ENCODE assay signal across 12 cellular contexts in the genomic region with DNA sequence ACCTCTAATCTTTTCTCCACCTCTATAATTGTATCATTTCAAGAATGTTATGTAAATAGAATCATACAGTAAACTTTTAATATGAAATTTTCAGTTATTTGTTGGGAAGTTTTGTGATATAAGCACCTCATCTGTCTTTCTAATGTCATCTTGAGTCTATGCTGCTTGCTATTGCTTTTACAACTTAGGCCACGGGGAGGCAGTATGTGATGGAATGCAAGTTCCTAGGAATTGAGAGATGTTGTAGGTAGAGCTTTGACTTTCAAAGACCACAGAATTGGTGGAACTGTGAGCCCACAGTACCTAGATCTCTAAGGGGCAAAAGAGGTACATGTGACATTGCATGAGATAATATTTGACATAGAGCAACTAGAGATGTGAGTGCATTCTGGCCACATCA.
DNase-seq lines count a peak whose midpoint lies in the region; ATAC-seq, FAIRE-seq and TF ChIP-seq lines count a peak whose summit lies in the region.
"Had no signal": no experiment of that assay in that cellular context is flagged by ENCODE, and none has a peak within 500 bp of the region (broad histone marks: within the 10 kb centered on the region; RNA-seq: fewer than 3 reads in every experiment).

No MANE protein-coding gene starts in this region.

- no peak overlapping the region for H3K27ac Mint-ChIP-seq in activated CD4-positive, alpha-beta T cell treated with anti-CD3 and anti-CD28 coated beads, Interleukin-2, amount 10 ng/mL, durations not matched to agents 7 days and 5 days
- no peak overlapping the region for H3K27ac Mint-ChIP-seq in stimulated activated naive B cell treated with anti-CD40 and anti-IgM and Interleukin-4, amounts not matched to agents 10 μg/mL and 1 μg/mL and 100 μg/mL, for 72 hours
- H3K27ac Mint-ChIP-seq: activated CD4-positive, alpha-beta memory T cell treated with anti-CD3 and anti-CD28 coated beads for 36 hours; CD4-positive, CD25-positive, alpha-beta regulatory T cell had no signal

- TF ChIP-seq POLR2A in H1 (IDR thresholded peaks at IDR 0.05; ENCODE audit: control extremely low read depth in 1 of 2, low read depth in 2 of 2, low read length in 2 of 2) = no peak

- DNase-seq in activated CD4-positive, alpha-beta T cell treated with anti-CD3 and anti-CD28 coated beads for 48 hours = peak; percentile 5
- no peak for DNase-seq in activated CD4-positive, alpha-beta T cell treated with anti-CD3 and anti-CD28 coated beads, Interleukin-2, amount 10 ng/mL, durations not matched to agents 7 days and 5 days
- DNase-seq in H1 (ENCODE audit: low read depth in 1 of 2, low spot score in 2 of 2) (peak; percentile 5 to 69), NCI-H2107 treated with DMSO at 0.1 percent for 48 hours (lab: John Stamatoyannopoulos, UW; ENCODE audit: unreplicated experiment) (no peak), GM19240 (ENCODE audit: insufficient read length, low spot score) (no peak)
- no peak for DNase-seq in stimulated activated naive B cell treated with anti-CD40 and anti-IgM and Interleukin-4, amounts not matched to agents 10 μg/mL and 1 μg/mL and 100 μg/mL, for 72 hours
- DNase-seq: activated CD4-positive, alpha-beta memory T cell treated with anti-CD3 and anti-CD28 coated beads for 36 hours; stimulated activated naive CD4-positive, alpha-beta T cell had no signal

- H3K9me3 Mint-ChIP-seq in activated CD4-positive, alpha-beta T cell treated with anti-CD3 and anti-CD28 coated beads, Interleukin-2, amount 10 ng/mL, durations not matched to agents 7 days and 5 days = no peaks in the 10 kb centered on the region
- no peaks in the 10 kb centered on the region for H3K9me3 Mint-ChIP-seq in stimulated activated naive B cell treated with anti-CD40 and anti-IgM and Interleukin-4, amounts not matched to agents 10 μg/mL and 1 μg/mL and 100 μg/mL, for 72 hours
- H3K9me3 Mint-ChIP-seq: activated CD4-positive, alpha-beta memory T cell treated with anti-CD3 and anti-CD28 coated beads for 36 hours had no signal

- no peaks in the 10 kb centered on the region for H3K79me2 ChIP-seq in H1 (ENCODE audit: control insufficient read depth in 1 of 2, insufficient read depth in 2 of 2, low read length in 2 of 2)

- no peak for TF ChIP-seq EP300 in H1 (IDR thresholded peaks at IDR 0.05; ENCODE audit: borderline replicate concordance in 1 of 2, low read depth in 2 of 2, low read length in 2 of 2)

- no peaks in the 10 kb centered on the region for H4K20me1 ChIP-seq in H1 (replicated peaks in 1 of 2; ENCODE audit: control insufficient read depth in 1 of 2, insufficient read depth in 2 of 2, low read length in 2 of 2)

- H3K9me3 ChIP-seq in H1 (ENCODE audit: insufficient read depth in 2 of 2, low read depth in 1 of 2, low read length in 1 of 2) = no peaks in the 10 kb centered on the region

- no peak overlapping the region for H3K18ac ChIP-seq in H1 (ENCODE audit: extremely low read depth, low read length)

- H3K9ac ChIP-seq in H1 (replicated peaks in 1 of 4; ENCODE audit: extremely low read depth in 1 of 4, low read depth in 3 of 4, low read length in 3 of 4) = no peak overlapping the region

- H2BK20ac ChIP-seq in H1 (ENCODE audit: low read length) = no peak overlapping the region

- no peaks in the 10 kb centered on the region for H3K4me1 Mint-ChIP-seq in activated CD4-positive, alpha-beta T cell treated with anti-CD3 and anti-CD28 coated beads, Interleukin-2, amount 10 ng/mL, durations not matched to agents 7 days and 5 days
- no peaks in the 10 kb centered on the region for H3K4me1 Mint-ChIP-seq in stimulated activated naive B cell treated with anti-CD40 and anti-IgM and Interleukin-4, amounts not matched to agents 10 μg/mL and 1 μg/mL and 100 μg/mL, for 72 hours
- H3K4me1 Mint-ChIP-seq: CD4-positive, CD25-positive, alpha-beta regulatory T cell had no signal

- H3K79me1 ChIP-seq in H1 (ENCODE audit: low read depth, low read length) = no peaks in the 10 kb centered on the region

- H3K36me3 ChIP-seq in H1 (ENCODE audit: control insufficient read depth in 2 of 4, insufficient read depth in 4 of 4, low read length in 3 of 4) = no peaks in the 10 kb centered on the region

- no peak overlapping the region for H3K14ac ChIP-seq in H1 (ENCODE audit: insufficient read length)

- no peak overlapping the region for H4K5ac ChIP-seq in H1 (ENCODE audit: insufficient read length, low read depth, low read length)

- no peaks in the 10 kb centered on the region for H3K27me3 Mint-ChIP-seq in activated CD4-positive, alpha-beta T cell treated with anti-CD3 and anti-CD28 coated beads, Interleukin-2, amount 10 ng/mL, durations not matched to agents 7 days and 5 days
- no peaks in the 10 kb centered on the region for H3K27me3 Mint-ChIP-seq in stimulated activated naive B cell treated with anti-CD40 and anti-IgM and Interleukin-4, amounts not matched to agents 10 μg/mL and 1 μg/mL and 100 μg/mL, for 72 hours
- H3K27me3 Mint-ChIP-seq: activated CD4-positive, alpha-beta memory T cell treated with anti-CD3 and anti-CD28 coated beads for 36 hours; CD4-positive, CD25-positive, alpha-beta regulatory T cell had no signal

- CTCF ChIA-PET in activated CD4-positive, alpha-beta T cell treated with anti-CD3 and anti-CD28 coated beads, Interleukin-2, amount 10 ng/mL, durations not matched to agents 7 days and 5 days (lab: Charles Lee) = no interaction called here
- CTCF ChIA-PET in H1 (lab: Charles Lee; ENCODE audit: partially characterized antibody) = interaction anchor here (0.7 to 4.7 kb wide), 28 partner anchors 9 to 1524 kb away, joined by 3 to 53 read pairs (median 4); no protein-coding TSS in a partner anchor

- peak; percentile 67 to 75 for TF ChIP-seq RAD21 in H1 (IDR thresholded peaks at IDR 0.05 in 1 of 2, conservative IDR thresholded peaks at IDR 0.05 in 1 of 2; ENCODE audit: low read depth in 2 of 2, low read length in 2 of 2)

- no peaks in the 10 kb centered on the region for H3K27me3 ChIP-seq in H1 (replicated peaks in 1 of 4; ENCODE audit: control insufficient read depth in 3 of 4, extremely low read depth in 1 of 4, insufficient read depth in 3 of 4, low read length in 3 of 4)

- H2BK15ac ChIP-seq in H1 (ENCODE audit: low read length) = no peak overlapping the region

- no peak overlapping the region for H4K8ac ChIP-seq in H1 (ENCODE audit: extremely low read depth, insufficient read depth, low read length)

- peak; percentile 22 to 45 for ATAC-seq in stimulated activated naive B cell treated with anti-CD40 and anti-IgM and Interleukin-4, amounts not matched to agents 10 μg/mL and 1 μg/mL and 100 μg/mL, for 72 hours (replicated peaks)
- no peak for ATAC-seq in HG02588 (IDR thresholded peaks at IDR 0.05; ENCODE audit: unreplicated experiment)

- POLR2A ChIA-PET in activated CD4-positive, alpha-beta T cell treated with anti-CD3 and anti-CD28 coated beads, Interleukin-2, amount 10 ng/mL, durations not matched to agents 7 days and 5 days (lab: Charles Lee) = no interaction called here
- POLR2A ChIA-PET in H1 (lab: Charles Lee; ENCODE audit: partially characterized antibody) = no interaction called here

- H3K4ac ChIP-seq in H1 (replicated peaks; ENCODE audit: insufficient read length, low read depth, low read length) = no peak overlapping the region

- H3K56ac ChIP-seq in H1 (replicated peaks; ENCODE audit: insufficient read length, low read depth, low read length) = no peak overlapping the region

- no peak overlapping the region for H4K91ac ChIP-seq in H1 (replicated peaks; ENCODE audit: insufficient read length, low read length)

- H2BK5ac ChIP-seq in H1 (ENCODE audit: low read depth, low read length) = no peak overlapping the region

- no peak overlapping the region for H2BK12ac ChIP-seq in H1 (ENCODE audit: low read depth, low read length)

- H3K27ac ChIP-seq in H1 (ENCODE audit: low read depth, low read length) = no peak overlapping the region

- no peak overlapping the region for H3K4me3 Mint-ChIP-seq in activated CD4-positive, alpha-beta T cell treated with anti-CD3 and anti-CD28 coated beads, Interleukin-2, amount 10 ng/mL, durations not matched to agents 7 days and 5 days
- H3K4me3 Mint-ChIP-seq in stimulated activated naive B cell treated with anti-CD40 and anti-IgM and Interleukin-4, amounts not matched to agents 10 μg/mL and 1 μg/mL and 100 μg/mL, for 72 hours = no peak overlapping the region
- H3K4me3 Mint-ChIP-seq: activated CD4-positive, alpha-beta memory T cell treated with anti-CD3 and anti-CD28 coated beads for 36 hours; CD4-positive, CD25-positive, alpha-beta regulatory T cell had no signal

- no peak overlapping the region for H3K4me3 ChIP-seq in H1 (ENCODE audit: extremely low read depth in 1 of 4, insufficient read depth in 2 of 4, low read depth in 3 of 4, low read length in 4 of 4)

- no peak overlapping the region for H3K23ac ChIP-seq in H1 (ENCODE audit: insufficient read length)

- no peaks in the 10 kb centered on the region for H3K4me1 ChIP-seq in H1 (replicated peaks in 1 of 4; ENCODE audit: control insufficient read depth in 3 of 4, insufficient read depth in 4 of 4, low read length in 3 of 4)

- H3K23me2 ChIP-seq in H1 (ENCODE audit: low read depth, low read length) = no peaks in the 10 kb centered on the region

- H2AK5ac ChIP-seq in H1 (ENCODE audit: low read depth, low read length) = no peak overlapping the region

- no peak overlapping the region for H2AFZ ChIP-seq in H1 (ENCODE audit: low read length)

- peak; percentile 24 for FAIRE-seq in H1 (lab: Jason Lieb, UNC)
- FAIRE-seq: endometrium had no signal

- no peak overlapping the region for H2BK120ac ChIP-seq in H1 (replicated peaks; ENCODE audit: low read depth, low read length)

- no peak overlapping the region for H3K4me2 ChIP-seq in H1 (ENCODE audit: insufficient read depth in 1 of 2, low read depth in 2 of 2, low read length in 2 of 2)

- TF ChIP-seq CTCF in LNCAP (IDR thresholded peaks at IDR 0.05) (peak; percentile 45), H1 (IDR thresholded peaks at IDR 0.05; ENCODE audit: control extremely low read depth in 1 of 3, insufficient read depth in 1 of 3, low read depth in 1 of 3, low read length in 3 of 3) (peak in 2 of 3 experiments; percentile 66 to 78; a peak in 3 of 4 replicates)

- 0% methylated on average over 1 of the region's 1 CpG; no CpG with 5 or more reads in 1 of the 2 experiments for WGBS in H1 (ENCODE audit: extremely low coverage in 1 of 2, insufficient coverage in 1 of 2, insufficient read length in 1 of 2, insufficient replicate concordance in 2 of 2, low coverage in 1 of 2, low lambda C conversion rate in 2 of 2, missing lambda C conversion rate in 1 of 2), 2 experiments

- no peaks in the 10 kb centered on the region for H3K36me3 Mint-ChIP-seq in activated CD4-positive, alpha-beta T cell treated with anti-CD3 and anti-CD28 coated beads, Interleukin-2, amount 10 ng/mL, durations not matched to agents 7 days and 5 days (ENCODE audit: low read depth)
- H3K36me3 Mint-ChIP-seq in stimulated activated naive B cell treated with anti-CD40 and anti-IgM and Interleukin-4, amounts not matched to agents 10 μg/mL and 1 μg/mL and 100 μg/mL, for 72 hours = no peaks in the 10 kb centered on the region
- H3K36me3 Mint-ChIP-seq: activated CD4-positive, alpha-beta memory T cell treated with anti-CD3 and anti-CD28 coated beads for 36 hours; CD4-positive, CD25-positive, alpha-beta regulatory T cell had no signal

TF ChIP-seq in H1, 55 proteins besides CTCF, POLR2A, EP300 and RAD21:
- peak; percentile 87 for TF ChIP-seq TEAD4 (IDR thresholded peaks at IDR 0.05; ENCODE audit: low read depth, low read length)
- TF ChIP-seq CTBP2 (IDR thresholded peaks at IDR 0.05; ENCODE audit: borderline replicate concordance, insufficient read depth, insufficient read length, low read length) = no peak
- no peak for TF ChIP-seq CREB1 (IDR thresholded peaks at IDR 0.05)

Comparison
In these comparisons a context has a peak if more than half of its experiments do, and no peak if none do; other contexts are left out.
1. DNase-seq: peak in activated CD4-positive, alpha-beta T cell treated with anti-CD3 and anti-CD28 coated beads for 48 hours (single experiment) and H1 (2 of 2); none in activated CD4-positive, alpha-beta T cell treated with anti-CD3 and anti-CD28 coated beads, Interleukin-2, amount 10 ng/mL, durations not matched to agents 7 days and 5 days (single experiment), stimulated activated naive B cell treated with anti-CD40 and anti-IgM and Interleukin-4, amounts not matched to agents 10 μg/mL and 1 μg/mL and 100 μg/mL, for 72 hours (single experiment), NCI-H2107 treated with DMSO at 0.1 percent for 48 hours (single experiment) and GM19240 (single experiment).